ENCODE assay signal across 16 cellular contexts in the genomic region with DNA sequence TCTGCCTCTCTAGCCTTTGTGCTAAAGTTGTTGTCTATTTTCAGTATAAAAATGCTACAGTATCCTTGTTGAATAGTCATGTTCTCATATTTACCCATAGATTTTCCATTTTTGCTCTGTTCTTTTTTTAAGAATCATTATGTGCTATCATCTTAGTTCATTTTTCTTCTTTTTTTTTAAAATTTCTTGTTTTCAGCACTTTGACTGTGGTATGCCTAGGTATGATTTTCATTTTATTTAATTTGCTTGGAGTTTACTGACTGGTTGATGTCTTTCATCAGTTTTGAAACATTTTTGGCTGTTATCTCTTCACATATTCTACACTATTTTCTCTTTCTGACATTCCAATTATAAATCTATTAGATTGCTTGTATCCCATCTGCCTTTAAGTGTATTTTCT.
DNase-seq lines count a peak whose midpoint lies in the region; ATAC-seq and TF ChIP-seq lines count a peak whose summit lies in the region.
"Had no signal": no experiment of that assay in that cellular context is flagged by ENCODE, and none has a peak within 500 bp of the region (broad histone marks: within the 10 kb centered on the region; RNA-seq: fewer than 3 reads in every experiment).

No MANE protein-coding gene starts in this region.

- no peak for TF ChIP-seq CTCF in neural crest cell (conservative IDR thresholded peaks at IDR 0.05)

- no peak for DNase-seq in activated T-cell treated with anti-CD3 and anti-CD28 coated beads, Interleukin-2, amount 50 U/mL, for 72 hours
- no peak for DNase-seq in activated T-cell treated with anti-CD3 and anti-CD28 coated beads, Interleukin-2, amount 50 U/mL, for 1 hour
- no peak for DNase-seq in neural crest cell (ENCODE audit: low read depth, low spot score)
- DNase-seq in iPS-NIHi11 (ENCODE audit: low spot score): no peak
- DNase-seq in effector memory CD8-positive, alpha-beta T cell: no peak
- DNase-seq: 8988T; ACHN; BE2C; C1 segment of cervical spinal cord; Caco-2; Calu3; CD4-positive, alpha-beta T cell; CD8-positive, alpha-beta T cell; DMS79 treated with DMSO at 0.1 percent for 48 hours; GF-D8 had no signal

- H3K36me3 Mint-ChIP-seq in activated T-cell treated with anti-CD3 and anti-CD28 coated beads, Interleukin-2, amount 50 U/mL, for 72 hours (ENCODE audit: insufficient read depth in 2 of 2): peaks cover 8 to 19% of the 10 kb centered on the region in 2 donors
- H3K36me3 Mint-ChIP-seq in neural crest cell (ENCODE audit: low read depth): peaks cover 30% of the 10 kb centered on the region
- H3K36me3 Mint-ChIP-seq in effector memory CD8-positive, alpha-beta T cell (ENCODE audit: insufficient read depth): peaks cover 31% of the 10 kb centered on the region

- H3K27ac Mint-ChIP-seq in activated T-cell treated with anti-CD3 and anti-CD28 coated beads, Interleukin-2, amount 50 U/mL, for 72 hours: peak overlapping the region; percentile 83
- H3K27ac Mint-ChIP-seq in neural crest cell (ENCODE audit: unreplicated experiment): peak overlapping the region; percentile 44
- peak overlapping the region in 1 of 2 donors; percentile 65 for H3K27ac Mint-ChIP-seq in effector memory CD8-positive, alpha-beta T cell
- H3K27ac Mint-ChIP-seq: CD4-positive, alpha-beta T cell; CD8-positive, alpha-beta T cell had no signal

- H3K27me3 Mint-ChIP-seq in activated T-cell treated with anti-CD3 and anti-CD28 coated beads, Interleukin-2, amount 50 U/mL, for 72 hours (ENCODE audit: low read depth): no peaks in the 10 kb centered on the region
- no peaks in the 10 kb centered on the region for H3K27me3 Mint-ChIP-seq in neural crest cell (ENCODE audit: low read depth)
- H3K27me3 Mint-ChIP-seq in effector memory CD8-positive, alpha-beta T cell: no peaks in the 10 kb centered on the region
- H3K27me3 Mint-ChIP-seq: CD4-positive, alpha-beta T cell had no signal

- H3K4me1 Mint-ChIP-seq in activated T-cell treated with anti-CD3 and anti-CD28 coated beads, Interleukin-2, amount 50 U/mL, for 72 hours (ENCODE audit: low read depth): peaks cover 15% of the 10 kb centered on the region
- no peaks in the 10 kb centered on the region for H3K4me1 Mint-ChIP-seq in neural crest cell
- peaks cover 9 to 15% of the 10 kb centered on the region in 2 donors for H3K4me1 Mint-ChIP-seq in effector memory CD8-positive, alpha-beta T cell (ENCODE audit: low read depth in 2 of 2)
- H3K4me1 Mint-ChIP-seq: CD14-positive monocyte had no signal

- no peak for ATAC-seq in activated T-cell treated with anti-CD3 and anti-CD28 coated beads, Interleukin-2, amount 50 U/mL, for 72 hours (replicated peaks in 1 of 2)
- ATAC-seq in effector memory CD8-positive, alpha-beta T cell (replicated peaks): no peak
- ATAC-seq: CD8-positive, alpha-beta T cell had no signal

- H3K9me3 Mint-ChIP-seq in activated T-cell treated with anti-CD3 and anti-CD28 coated beads, Interleukin-2, amount 50 U/mL, for 72 hours: peaks cover 0 to 2% of the 10 kb centered on the region in 2 donors
- peaks cover 3% of the 10 kb centered on the region for H3K9me3 Mint-ChIP-seq in neural crest cell
- H3K9me3 Mint-ChIP-seq in effector memory CD8-positive, alpha-beta T cell: no peaks in the 10 kb centered on the region
- H3K9me3 Mint-ChIP-seq: CD14-positive monocyte had no signal

- no peak overlapping the region for H3K4me3 Mint-ChIP-seq in activated T-cell treated with anti-CD3 and anti-CD28 coated beads, Interleukin-2, amount 50 U/mL, for 72 hours
- no peak overlapping the region for H3K4me3 Mint-ChIP-seq in neural crest cell
- H3K4me3 Mint-ChIP-seq in effector memory CD8-positive, alpha-beta T cell: no peak overlapping the region
- H3K4me3 Mint-ChIP-seq: CD14-positive monocyte; CD4-positive, alpha-beta T cell; CD8-positive, alpha-beta T cell had no signal
